In genomic region chr11:61820174-61820573, GRCh38 we compare ENCODE assay signal across 16 cellular contexts. TPM values are rescaled to one million over a fixed set of nuclear protein-coding genes. Genes with fewer than 3 reads are reported as not detected.
A peak's percentile ranks its signal among the peaks of the same experiment; 100 is the strongest.
DNase-seq lines count a peak whose midpoint lies in the region; ATAC-seq and TF ChIP-seq lines count a peak whose summit lies in the region.
"Had no signal": no experiment of that assay in that cellular context is flagged by ENCODE, and none has a peak within 500 bp of the region (broad histone marks: within the 10 kb centered on the region; RNA-seq: fewer than 3 reads in every experiment).

No MANE protein-coding gene starts in this region.

- peaks cover 38% of the 10 kb centered on the region for H3K4me1 ChIP-seq in adipocyte (ENCODE audit: control insufficient read depth, insufficient read depth, low read length)
- H3K4me1 ChIP-seq in thoracic aorta (ENCODE audit: control insufficient read depth in 1 of 2, low read depth in 2 of 2) = peaks cover 13 to 28% of the 10 kb centered on the region in 2 donors

- H3K36me3 ChIP-seq in adipocyte (ENCODE audit: control insufficient read depth, insufficient read depth, low read length, severe bottlenecking) = no peaks in the 10 kb centered on the region
- H3K36me3 ChIP-seq in thoracic aorta = no peaks in the 10 kb centered on the region
- H3K36me3 ChIP-seq: heart left ventricle had no signal

- ATAC-seq in thoracic aorta (ENCODE audit: insufficient number of reproducible peaks, low FRiP score, low read depth) (no peak), HG03442 (IDR thresholded peaks at IDR 0.05; ENCODE audit: unreplicated experiment) (no peak), GM21447 (IDR thresholded peaks at IDR 0.05; ENCODE audit: unreplicated experiment) (no peak), HG02852 (IDR thresholded peaks at IDR 0.05; ENCODE audit: unreplicated experiment) (no peak)
- ATAC-seq: heart left ventricle, left ventricle myocardium superior, natural killer cell had no signal

- peak overlapping the region; percentile 56 to 86 for H3K27ac ChIP-seq in thoracic aorta
- H3K27ac ChIP-seq: heart left ventricle had no signal

- H3K27me3 ChIP-seq in adipocyte (replicated peaks; ENCODE audit: control insufficient read depth, insufficient read depth, low read length) (no peaks in the 10 kb centered on the region), thoracic aorta (replicated peaks; ENCODE audit: insufficient read depth) (no peaks in the 10 kb centered on the region)
- H3K27me3 ChIP-seq: heart left ventricle had no signal

- TF ChIP-seq CTCF in fibroblast of villous mesenchyme (IDR thresholded peaks at IDR 0.05; ENCODE audit: insufficient read depth, low read depth, low read length) (no peak), thoracic aorta (IDR thresholded peaks at IDR 0.05) (no peak)

- DNase-seq in HPDE6-E6E7 (ENCODE audit: extremely low spot score) = peak; percentile 86
- DNase-seq in adipocyte (ENCODE audit: low read depth) = peak; percentile 50
- DNase-seq in fibroblast of villous mesenchyme (ENCODE audit: low read depth) = peak; percentile 45
- no peak for DNase-seq in thoracic aorta (ENCODE audit: low spot score)
- DNase-seq: H7, heart left ventricle, left ventricle myocardium superior, natural killer cell, NCI-H2029 treated with DMSO at 0.1 percent for 48 hours, NCI-H748 treated with DMSO at 0.1 percent for 48 hours, retina, SHP77 treated with DMSO at 0.1 percent for 48 hours, T1000 had no signal

- H3K4me3 ChIP-seq in adipocyte (ENCODE audit: low read length) = no peak overlapping the region
- H3K4me3 ChIP-seq in fibroblast of villous mesenchyme (ENCODE audit: low read depth, low read length) = no peak overlapping the region
- no peak overlapping the region for H3K4me3 ChIP-seq in thoracic aorta
- H3K4me3 ChIP-seq: heart left ventricle had no signal

- H3K9ac ChIP-seq in adipocyte (ENCODE audit: low read length) = no peak overlapping the region

- no peaks in the 10 kb centered on the region for H3K9me3 ChIP-seq in adipocyte (ENCODE audit: control insufficient read depth, low read length)
- no peaks in the 10 kb centered on the region for H3K9me3 ChIP-seq in thoracic aorta
- H3K9me3 ChIP-seq: heart left ventricle had no signal

RNA-seq across cellular contexts. Expression of gene FADS1, which starts 3.4 kb away (rescaled TPM):
- total RNA-seq in fibroblast of villous mesenchyme (190 and 244 TPM in 2 replicates), thoracic aorta (10 to 100 TPM; 39.0 to 52.9 TPM)

RNA-seq across cellular contexts. Expression of gene FADS2, which starts 7.9 kb away (rescaled TPM):
- 713 and 741 TPM in 2 replicates for total RNA-seq in fibroblast of villous mesenchyme
- total RNA-seq in thoracic aorta = 100 to 1,000 TPM in 1 of 2 donors, 10 to 100 TPM in 1; 89.2 to 234 TPM

RNA-seq across cellular contexts. Expression of gene FEN1, which starts 27.5 kb away (rescaled TPM):
- total RNA-seq in fibroblast of villous mesenchyme (23.8 and 27.6 TPM in 2 replicates), thoracic aorta (1 to 10 TPM; 4.5 to 5.4 TPM)

RNA-seq across cellular contexts. Expression of gene TMEM258, which starts 27.8 kb away (rescaled TPM):
- total RNA-seq in fibroblast of villous mesenchyme = 40.6 and 76.4 TPM in 2 replicates
- total RNA-seq in thoracic aorta = 10 to 100 TPM; 17.3 to 63.6 TPM
